Comparison of ENCODE assay signal across 16 cellular contexts in the genomic region with DNA sequence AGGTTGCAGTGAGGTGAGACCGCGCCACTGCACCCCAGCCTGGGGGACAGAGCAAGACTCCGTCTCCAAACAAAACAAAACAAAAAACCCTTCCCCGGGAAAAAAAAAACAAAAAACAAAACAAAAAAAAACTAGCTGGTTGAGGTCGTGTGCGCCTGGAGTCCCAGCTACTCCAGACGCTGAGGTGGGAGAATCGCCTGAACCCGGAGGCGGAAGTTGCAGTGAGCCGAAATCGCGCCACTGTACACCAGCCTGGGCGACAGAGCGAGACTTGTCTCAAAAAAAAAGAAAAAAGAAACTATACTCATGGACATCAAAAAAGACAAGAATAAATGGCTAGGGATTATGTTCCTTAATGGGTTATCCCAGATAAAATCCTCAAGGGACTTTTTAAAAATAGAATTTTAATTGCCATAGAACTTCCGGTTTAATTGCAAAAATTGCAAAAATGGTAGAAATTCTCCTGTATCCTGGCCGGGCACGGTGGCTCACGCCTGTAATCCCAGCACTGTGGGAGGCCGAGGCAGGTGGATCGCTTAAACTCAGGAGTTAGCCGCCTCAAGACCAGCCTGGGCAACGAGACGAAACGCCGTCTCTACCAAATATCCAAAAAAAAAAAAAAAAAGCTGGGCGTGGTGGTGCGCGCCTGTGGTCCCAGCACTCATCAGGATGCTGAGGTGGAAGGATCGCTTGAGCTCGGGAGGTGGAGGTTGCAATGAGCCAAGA. TPM values are rescaled to one million over a fixed set of nuclear protein-coding genes. Genes with fewer than 3 reads are reported as not detected.
DNase-seq lines count a peak whose midpoint lies in the region; ATAC-seq lines count a peak whose summit lies in the region.
"Had no signal": no experiment of that assay in that cellular context is flagged by ENCODE, and none has a peak within 500 bp of the region (broad histone marks: within the 10 kb centered on the region; RNA-seq: fewer than 3 reads in every experiment).

No MANE protein-coding gene starts in this region.

- H3K27ac ChIP-seq in trophoblast cell (ENCODE audit: low read depth, low read length), result no peak overlapping the region

- no peak overlapping the region for H3K4ac ChIP-seq in trophoblast cell (ENCODE audit: low read depth, low read length)

- intact Hi-C loops in left ventricle myocardium superior (cut with micrococcal nuclease), result no loop called here

- H3K9me3 ChIP-seq in NT2/D1 (ENCODE audit: insufficient read depth, low read length), result no peaks in the 10 kb centered on the region
- H3K9me3 ChIP-seq in trophoblast cell (ENCODE audit: insufficient read depth, low read depth, low read length), result no peaks in the 10 kb centered on the region
- H3K9me3 ChIP-seq: BE2C had no signal

- no peak overlapping the region for H4K91ac ChIP-seq in trophoblast cell (ENCODE audit: low read depth, low read length)

- H4K12ac ChIP-seq in trophoblast cell (ENCODE audit: low read depth, low read length), result no peak overlapping the region

- no peaks in the 10 kb centered on the region for H3K79me1 ChIP-seq in trophoblast cell (ENCODE audit: low read length)

- no peak overlapping the region for H2BK12ac ChIP-seq in trophoblast cell (ENCODE audit: low read length)

- no peak overlapping the region for H2AK5ac ChIP-seq in trophoblast cell (ENCODE audit: low read length)

- no peak overlapping the region for H3K4me2 ChIP-seq in trophoblast cell (ENCODE audit: low read length)

- H3K4me3 ChIP-seq in NT2/D1 (ENCODE audit: insufficient read length, low read depth), result peak overlapping the region; percentile 45
- H3K4me3 ChIP-seq in trophoblast cell (ENCODE audit: low read depth, low read length), result no peak overlapping the region

- H3K14ac ChIP-seq in trophoblast cell (ENCODE audit: low read length), result no peak overlapping the region

- H3K23ac ChIP-seq in trophoblast cell (ENCODE audit: low read length), result no peak overlapping the region

- H4K8ac ChIP-seq in trophoblast cell (ENCODE audit: low read depth, low read length), result no peak overlapping the region

- H3K27me3 ChIP-seq in NT2/D1 (ENCODE audit: insufficient read depth, insufficient read length) (no peaks in the 10 kb centered on the region), trophoblast cell (ENCODE audit: insufficient read depth, low read length) (no peaks in the 10 kb centered on the region)
- H3K27me3 ChIP-seq: BE2C had no signal

- no peak overlapping the region for H2BK120ac ChIP-seq in trophoblast cell (ENCODE audit: insufficient read depth, low read length, poor library complexity)

- WGBS in trophoblast cell (ENCODE audit: extremely low coverage, insufficient coverage, insufficient read length), result no CpG with 5 or more reads among the region's 31 CpGs

- H2BK5ac ChIP-seq in trophoblast cell (ENCODE audit: low read depth, low read length, poor library complexity), result no peak overlapping the region

- no peak overlapping the region for H3K18ac ChIP-seq in trophoblast cell (ENCODE audit: low read length)

- H3K79me2 ChIP-seq in trophoblast cell (ENCODE audit: control insufficient read depth, insufficient read depth, low read length, poor library complexity), result no peaks in the 10 kb centered on the region

- H3K4me1 ChIP-seq in NT2/D1 (ENCODE audit: insufficient read depth, insufficient read length), result no peaks in the 10 kb centered on the region
- no peaks in the 10 kb centered on the region for H3K4me1 ChIP-seq in trophoblast cell (ENCODE audit: control insufficient read depth in 1 of 2, insufficient read depth in 2 of 2, low read length in 2 of 2)
- H3K4me1 ChIP-seq: BE2C had no signal

- H2AFZ ChIP-seq in trophoblast cell (ENCODE audit: insufficient read depth, low read length, poor library complexity), result no peak overlapping the region

- ATAC-seq in left ventricle myocardium superior (no peak), GM21360 (IDR thresholded peaks at IDR 0.05; ENCODE audit: unreplicated experiment) (no peak)

- peak; percentile 72 for DNase-seq in ELF-1 (ENCODE audit: low read depth, low spot score)
- DNase-seq in NT2/D1 (ENCODE audit: low read depth, low spot score), result peak; percentile 27
- DNase-seq in trophoblast cell, result peak; percentile 59 to 61
- no peak for DNase-seq in left ventricle myocardium superior
- no peak for DNase-seq in globus pallidus (ENCODE audit: low spot score)
- DNase-seq: BE2C; C1 segment of cervical spinal cord; CD4-positive, CD25-positive, alpha-beta regulatory T cell; CD8-positive, alpha-beta memory T cell; COR-L47; DMS 273 treated with DMSO at 0.1 percent for 48 hours; DMS53; DND-41; EL; H9 had no signal

- H3K9ac ChIP-seq in NT2/D1 (ENCODE audit: insufficient read length, low read depth) (peak overlapping the region; percentile 67), trophoblast cell (ENCODE audit: low read length) (no peak overlapping the region)

- no peaks in the 10 kb centered on the region for H3K36me3 ChIP-seq in NT2/D1 (ENCODE audit: insufficient read depth, insufficient read length, low read length)
- H3K36me3 ChIP-seq in trophoblast cell (ENCODE audit: control insufficient read depth in 1 of 2, insufficient read depth in 2 of 2, low read length in 2 of 2), result no peaks in the 10 kb centered on the region

RNA-seq across cellular contexts. Expression of a gene that starts 37.8 kb away (rescaled TPM):
- polyA plus RNA-seq in trophoblast cell (2013), result 13.4 and 14.8 TPM in 2 replicates
- total RNA-seq in left ventricle myocardium superior, result 24.3 TPM

RNA-seq across cellular contexts. Expression of a gene that starts 56.9 kb away (rescaled TPM):
- 11.6 and 11.8 TPM in 2 replicates for polyA plus RNA-seq in trophoblast cell (2013)
- total RNA-seq in left ventricle myocardium superior, result 20.8 TPM

Comparison
In these comparisons a context has a peak if more than half of its experiments do, and no peak if none do; other contexts are left out.
1. DNase-seq: peak in ELF-1 (single experiment), NT2/D1 (single experiment) and trophoblast cell (2 of 2); none in left ventricle myocardium superior (single experiment) and globus pallidus (single experiment).